In the genomic region with DNA sequence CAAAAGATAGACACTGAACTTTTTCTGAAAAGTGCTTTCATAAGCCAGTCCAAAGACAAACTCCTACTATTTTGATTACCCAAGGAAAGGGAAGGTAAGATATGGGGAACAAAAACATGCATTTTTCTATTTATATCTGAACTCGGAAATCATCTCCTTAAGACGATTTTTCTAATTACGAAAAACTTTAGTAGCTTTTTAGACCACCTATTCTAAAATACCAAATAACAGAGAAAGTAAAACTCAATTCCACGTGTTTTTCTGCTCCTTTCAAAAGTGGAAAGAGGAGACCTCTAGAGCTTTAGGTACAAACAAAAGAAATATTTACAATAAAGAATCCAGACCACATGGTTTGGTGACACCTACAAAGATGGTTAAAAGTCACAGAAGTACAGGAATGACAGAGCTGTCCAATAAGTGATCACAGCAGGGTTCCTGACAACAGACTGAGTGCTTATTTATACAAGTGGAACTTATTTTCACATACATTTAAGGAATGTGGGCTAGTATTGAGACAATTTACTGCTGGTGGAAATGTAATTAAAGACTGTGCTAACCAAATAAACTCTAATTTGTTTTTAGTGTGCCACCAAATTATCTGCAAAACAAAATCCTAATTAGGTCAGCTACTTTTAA, we compare ENCODE assay signal across 10 cellular contexts. TPM values are rescaled to one million over a fixed set of nuclear protein-coding genes. Genes with fewer than 3 reads are reported as not detected.
DNase-seq lines count a peak whose midpoint lies in the region; ATAC-seq and TF ChIP-seq lines count a peak whose summit lies in the region.
"Had no signal": no experiment of that assay in that cellular context is flagged by ENCODE, and none has a peak within 500 bp of the region (broad histone marks: within the 10 kb centered on the region; RNA-seq: fewer than 3 reads in every experiment).

No MANE protein-coding gene starts in this region.

- no peaks in the 10 kb centered on the region for H3K9me3 ChIP-seq in heart left ventricle
- no peaks in the 10 kb centered on the region for H3K9me3 ChIP-seq in uterus

- H3K9me3 Mint-ChIP-seq in mesothelial cell of epicardium = no peaks in the 10 kb centered on the region
- no peaks in the 10 kb centered on the region for H3K9me3 Mint-ChIP-seq in activated naive CD4-positive, alpha-beta T cell treated with anti-CD3 and anti-CD28 coated beads, Interleukin-2, amount 10 ng/mL, durations not matched to agents 7 days and 5 days

- H3K27ac ChIP-seq in heart left ventricle (peak overlapping the region in 10 of 12 donors; percentile 20 to 96 (median 93)), coronary artery (peak overlapping the region; percentile 97 to 99), uterus (peak overlapping the region; percentile 96 to 97)

- TF ChIP-seq POLR2A in heart left ventricle (IDR thresholded peaks at IDR 0.05) = no peak
- no peak for TF ChIP-seq POLR2A in uterus (IDR thresholded peaks at IDR 0.05)

- H3K36me3 ChIP-seq in heart left ventricle (peaks cover 0 to 13% (median 8%) of the 10 kb centered on the region in 9 donors), uterus (no peaks in the 10 kb centered on the region)

- peak overlapping the region in 11 of 12 donors; percentile 67 to 93 (median 87) for H3K4me3 ChIP-seq in heart left ventricle
- peak overlapping the region; percentile 90 for H3K4me3 ChIP-seq in coronary artery
- peak overlapping the region; percentile 67 to 74 for H3K4me3 ChIP-seq in uterus

- peak overlapping the region; percentile 43 for H3K27ac Mint-ChIP-seq in mesothelial cell of epicardium
- no peak overlapping the region for H3K27ac Mint-ChIP-seq in activated naive CD4-positive, alpha-beta T cell treated with anti-CD3 and anti-CD28 coated beads, Interleukin-2, amount 10 ng/mL, durations not matched to agents 7 days and 5 days
- H3K27ac Mint-ChIP-seq: CD14-positive monocyte had no signal

- TF ChIP-seq CTCF in heart left ventricle (IDR thresholded peaks at IDR 0.05) (no peak), coronary artery (IDR thresholded peaks at IDR 0.05) (no peak), mesothelial cell of epicardium (IDR thresholded peaks at IDR 0.05; ENCODE audit: unreplicated experiment) (no peak), uterus (IDR thresholded peaks at IDR 0.05) (no peak)

- peak overlapping the region; percentile 94 for H3K4me3 Mint-ChIP-seq in mesothelial cell of epicardium
- no peak overlapping the region for H3K4me3 Mint-ChIP-seq in activated naive CD4-positive, alpha-beta T cell treated with anti-CD3 and anti-CD28 coated beads, Interleukin-2, amount 10 ng/mL, durations not matched to agents 7 days and 5 days

- peaks cover 8% of the 10 kb centered on the region for H3K36me3 Mint-ChIP-seq in mesothelial cell of epicardium
- H3K36me3 Mint-ChIP-seq in activated naive CD4-positive, alpha-beta T cell treated with anti-CD3 and anti-CD28 coated beads, Interleukin-2, amount 10 ng/mL, durations not matched to agents 7 days and 5 days = no peaks in the 10 kb centered on the region
- H3K36me3 Mint-ChIP-seq: CD14-positive monocyte had no signal

- peaks cover 0 to 49% (median 25%) of the 10 kb centered on the region in 12 donors for H3K4me1 ChIP-seq in heart left ventricle
- H3K4me1 ChIP-seq in uterus = peaks cover 0 to 8% of the 10 kb centered on the region in 2 donors

- WGBS in heart left ventricle, 4 donors = 31 to 57% (median 44%) methylated on average over 4 of the region's 4 CpGs

- ATAC-seq in heart left ventricle (no peak), left cardiac atrium (no peak), HG03439 (IDR thresholded peaks at IDR 0.05; ENCODE audit: unreplicated experiment) (no peak), HG03571 (IDR thresholded peaks at IDR 0.05; ENCODE audit: unreplicated experiment) (no peak)

- CTCF ChIA-PET in activated naive CD4-positive, alpha-beta T cell treated with anti-CD3 and anti-CD28 coated beads, Interleukin-2, amount 10 ng/mL, durations not matched to agents 7 days and 5 days (lab: Charles Lee) = no interaction called here

- no peaks in the 10 kb centered on the region for H3K27me3 Mint-ChIP-seq in mesothelial cell of epicardium (ENCODE audit: low read depth)
- H3K27me3 Mint-ChIP-seq in activated naive CD4-positive, alpha-beta T cell treated with anti-CD3 and anti-CD28 coated beads, Interleukin-2, amount 10 ng/mL, durations not matched to agents 7 days and 5 days = peaks cover 26% of the 10 kb centered on the region

- no peaks in the 10 kb centered on the region for H3K27me3 ChIP-seq in heart left ventricle
- no peaks in the 10 kb centered on the region for H3K27me3 ChIP-seq in uterus

- intact Hi-C loops in heart left ventricle (cut with DNase I) = no loop called here
- intact Hi-C loops in left cardiac atrium (cut with DNase I) = no loop called here
- intact Hi-C loops in uterus (cut with DNase I; ENCODE audit: low total_unique reads) = no loop called here

- DNase-seq in heart left ventricle = no peak
- no peak for DNase-seq in left cardiac atrium
- DNase-seq in coronary artery (ENCODE audit: low spot score) = no peak
- DNase-seq in mesothelial cell of epicardium (ENCODE audit: low spot score in 2 of 2, unreplicated experiment in 2 of 2) = no peak
- DNase-seq in uterus = no peak
- no peak for DNase-seq in activated naive CD4-positive, alpha-beta T cell treated with anti-CD3 and anti-CD28 coated beads, Interleukin-2, amount 10 ng/mL, durations not matched to agents 7 days and 5 days
- DNase-seq: activated CD4-positive, alpha-beta T cell treated with anti-CD3 and anti-CD28 coated beads, Interleukin-2, amount 50 U/mL, for 4 hours had no signal

- H3K4me1 Mint-ChIP-seq in mesothelial cell of epicardium = peaks cover 48% of the 10 kb centered on the region
- peaks cover 3% of the 10 kb centered on the region for H3K4me1 Mint-ChIP-seq in activated naive CD4-positive, alpha-beta T cell treated with anti-CD3 and anti-CD28 coated beads, Interleukin-2, amount 10 ng/mL, durations not matched to agents 7 days and 5 days

RNA-seq across cellular contexts. Expression of gene LRIG3, which starts 2.5 kb away (rescaled TPM):
- total RNA-seq in heart left ventricle (1 to 10 TPM; 3.7 to 8.9 (median 4.7) TPM), left cardiac atrium (10 to 100 TPM in 1 of 2 donors, 1 to 10 TPM in 1; 7.3 to 13.0 TPM), mesothelial cell of epicardium (16.2 to 22.3 TPM (median 20.3 TPM) in 3 replicates), uterus (100 to 1,000 TPM in 1 of 4 donors, 10 to 100 TPM in 3; 42.0 to 103 (median 50.2) TPM)
- 1 to 10 TPM; 1.8 to 2.1 TPM for polyA plus RNA-seq in heart left ventricle
- polyA plus RNA-seq: CD14-positive monocyte had no signal
